ENCODE assay signal across 9 cellular contexts in the genomic region with DNA sequence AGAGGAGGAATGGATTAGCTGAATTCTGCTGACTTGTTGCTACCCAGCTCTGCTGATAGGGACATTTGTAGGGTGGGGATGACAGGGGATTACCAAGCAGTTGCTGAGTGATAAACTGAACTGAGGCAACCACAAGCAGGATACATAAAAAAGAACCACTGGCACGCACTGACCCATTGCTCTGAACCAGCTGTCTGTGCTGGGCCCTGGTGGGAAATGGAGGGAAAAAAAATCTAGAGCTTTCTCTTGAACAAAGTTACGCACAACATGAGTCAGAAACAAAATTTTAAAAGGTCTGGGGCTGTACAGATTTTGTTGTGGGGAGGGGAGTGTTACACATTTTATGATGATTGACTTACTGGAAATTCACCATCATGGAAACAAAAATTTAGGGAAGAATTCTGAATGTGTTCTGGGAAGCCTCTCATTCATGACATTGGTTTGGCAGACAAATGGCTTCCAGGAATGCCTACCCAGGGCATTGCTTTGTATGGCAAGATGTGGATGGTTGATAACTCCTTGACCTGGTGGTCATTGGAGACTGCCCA. TPM values are rescaled to one million over a fixed set of nuclear protein-coding genes. Genes with fewer than 3 reads are reported as not detected.
DNase-seq lines count a peak whose midpoint lies in the region; ATAC-seq and TF ChIP-seq lines count a peak whose summit lies in the region.
"Had no signal": no experiment of that assay in that cellular context is flagged by ENCODE, and none has a peak within 500 bp of the region (broad histone marks: within the 10 kb centered on the region; RNA-seq: fewer than 3 reads in every experiment).

No MANE protein-coding gene starts in this region.

- H3K36me3 ChIP-seq in H7 (replicated peaks; ENCODE audit: control insufficient read depth, insufficient read depth, low read length): no peaks in the 10 kb centered on the region
- H3K36me3 ChIP-seq: cardiac muscle cell had no signal

- TF ChIP-seq CTCF in cardiac fibroblast (IDR thresholded peaks at IDR 0.05; ENCODE audit: low read depth, low read length): no peak

- peak; percentile 86 for ATAC-seq in GM19452 (IDR thresholded peaks at IDR 0.05; ENCODE audit: unreplicated experiment)
- peak; percentile 80 for ATAC-seq in HG03520 (IDR thresholded peaks at IDR 0.05; ENCODE audit: unreplicated experiment)

- H3K4me3 ChIP-seq in cardiac fibroblast (replicated peaks in 1 of 2; ENCODE audit: low read depth in 2 of 2, low read length in 2 of 2) (no peak overlapping the region), H7 (ENCODE audit: insufficient read depth, low read depth, low read length) (no peak overlapping the region)
- H3K4me3 ChIP-seq: cardiac muscle cell had no signal

- DNase-seq in Daoy (ENCODE audit: low read depth) (peak; percentile 80), cardiac fibroblast (ENCODE audit: low read depth in 2 of 2) (peak; percentile 51 to 60), renal cortical epithelial cell (ENCODE audit: low read depth) (peak; percentile 62), H7 (no peak), DMS153 treated with DMSO at 0.1 percent for 48 hours (lab: John Stamatoyannopoulos, UW; ENCODE audit: unreplicated experiment) (no peak)
- no peak for DNase-seq in activated CD4-positive, alpha-beta T cell treated with anti-CD3 and anti-CD28 coated beads, Interleukin-2, amount 50 U/mL, for 4 hours

- no peaks in the 10 kb centered on the region for H3K27me3 ChIP-seq in H7 (ENCODE audit: control insufficient read depth, insufficient read depth, low read length)
- H3K27me3 ChIP-seq: cardiac muscle cell had no signal

RNA-seq across cellular contexts. Expression of gene FOXO3, which starts 37.7 kb away (rescaled TPM):
- total RNA-seq in Daoy (2014; rRNA removed; shearing (Covaris generic)): 14.4 and 14.6 TPM in 2 replicates
- total RNA-seq in renal cortical epithelial cell: 33.9 and 88.4 TPM in 2 replicates
- 10.9 and 14.0 TPM in 2 replicates for total RNA-seq in H7 (2014; rRNA removed; shearing (Covaris generic))

Comparison
In these comparisons a context has a peak if more than half of its experiments do, and no peak if none do; other contexts are left out.
1. DNase-seq: peak in Daoy (single experiment), cardiac fibroblast (2 of 2) and renal cortical epithelial cell (single experiment); none in H7 (single experiment), DMS153 treated with DMSO at 0.1 percent for 48 hours (single experiment) and activated CD4-positive, alpha-beta T cell treated with anti-CD3 and anti-CD28 coated beads, Interleukin-2, amount 50 U/mL, for 4 hours (0 of 2).